In genomic region chr22:36201630-36202312, GRCh38 we compare ENCODE assay signal across 10 cellular contexts. TPM values are rescaled to one million over a fixed set of nuclear protein-coding genes. Genes with fewer than 3 reads are reported as not detected.
DNase-seq lines count a peak whose midpoint lies in the region; ATAC-seq and TF ChIP-seq lines count a peak whose summit lies in the region.
"Had no signal": no experiment of that assay in that cellular context is flagged by ENCODE, and none has a peak within 500 bp of the region (broad histone marks: within the 10 kb centered on the region; RNA-seq: fewer than 3 reads in every experiment).

TSS of gene APOL4 (minus strand) at chr22:36201809. CDS start at chr22:36201734, 75 bp downstream.

- peak within 1 kb of the TSS; percentile 34; the same call in 1 of the 2 replicates for H2AFZ ChIP-seq in GM23248

- intact Hi-C loops in heart right ventricle (cut with DNase I): loop anchor here in 2 of 10 donors (5.0 to 10.0 kb wide), 2 partner anchors 36 to 53 kb away; partner anchors contain the start of genes APOL1 (in 1 of the 2) and APOL2 (in 1 of the 2)

- in situ Hi-C loops in GM23248 (cut with MboI): no loop called here

- H3K4me1 ChIP-seq in GM23248 (ENCODE audit: insufficient read depth) (peaks cover 6% of the 10 kb centered on the region; the same call in 1 of the 2 replicates), heart right ventricle (peaks cover 7 to 59% (median 43%) of the 10 kb centered on the region in 9 donors)

- H3K27me3 ChIP-seq in GM23248 (replicated peaks; ENCODE audit: insufficient read depth): no peaks in the 10 kb centered on the region
- H3K27me3 ChIP-seq in heart right ventricle: no peaks in the 10 kb centered on the region

- H3K4me2 ChIP-seq in GM23248 (ENCODE audit: unreplicated experiment): no peak within 1 kb of the TSS

- no peaks in the 10 kb centered on the region for H3K79me2 ChIP-seq in GM23248 (ENCODE audit: insufficient read depth)

- H3K36me3 ChIP-seq in GM23248 (ENCODE audit: low read depth): no peaks in the 10 kb centered on the region
- H3K36me3 ChIP-seq in heart right ventricle: no peaks in the 10 kb centered on the region

- no peaks in the 10 kb centered on the region for H3K9me3 ChIP-seq in GM23248 (ENCODE audit: low read depth)
- H3K9me3 ChIP-seq in heart right ventricle: no peaks in the 10 kb centered on the region

- H3K4me3 ChIP-seq in GM23248 (no peak within 1 kb of the TSS), heart right ventricle (peak within 1 kb of the TSS in 8 of 10 donors; percentile 15 to 60 (median 41))

- H4K20me1 ChIP-seq in GM23248 (ENCODE audit: insufficient read depth): no peaks in the 10 kb centered on the region

- H3K27ac ChIP-seq in GM23248 (no peak within 1 kb of the TSS), heart right ventricle (peak within 1 kb of the TSS; percentile 49 to 92 (median 70))

- H3K9me2 ChIP-seq in GM23248 (ENCODE audit: insufficient read depth): no peaks in the 10 kb centered on the region

- no peaks in the 10 kb centered on the region for H3F3A ChIP-seq in GM23248 (ENCODE audit: insufficient read depth)

- TF ChIP-seq CTCF in heart right ventricle (IDR thresholded peaks at IDR 0.05): peak in 2 of 9 donors; percentile 10 to 34

- DNase-seq in GM23248 (peak; percentile 35), SHP77 treated with DMSO at 0.1 percent for 48 hours (lab: John Stamatoyannopoulos, UW) (peak; percentile 55), heart right ventricle (peak; percentile 81 to 92), retina (peak; percentile 15), SIG-M5 (lab: John Stamatoyannopoulos, UW) (no peak), activated gamma-delta T cell (lab: John Stamatoyannopoulos, UW) (no peak), iPS-NIHi11 (ENCODE audit: low spot score) (no peak)
- DNase-seq: activated CD4-positive, alpha-beta T cell treated with anti-CD3 and anti-CD28 coated beads for 1 hour had no signal

- 26 to 28% methylated on average over 12 to 13 of the region's 13 CpGs for WGBS in GM23248 (ENCODE audit: low coverage in 1 of 2, low lambda C conversion rate in 2 of 2, missing lambda C conversion rate in 2 of 2), 2 experiments
- WGBS in heart right ventricle, 2 donors: 23 to 27% methylated on average over 13 of the region's 13 CpGs

- no peak within 1 kb of the TSS for H3K9ac ChIP-seq in GM23248

- ATAC-seq in heart right ventricle: peak; percentile 75 to 95 (median 88)
- no peak for ATAC-seq in GM18907 (IDR thresholded peaks at IDR 0.05; ENCODE audit: unreplicated experiment)

RNA-seq across cellular contexts. Expression of gene APOL4, which starts in this region (rescaled TPM):
- not detected in 2 replicates for total RNA-seq in GM23248 (2014; rRNA removed; shearing (Covaris generic))
- polyA plus RNA-seq in GM23248 (2016; fragmentation: Nextera tagmentation; extraction: Ambion mirVana) (0.06 TPM in 1 of 2 replicates, not detected in the other), heart right ventricle (1 to 10 TPM; 3.6 to 4.2 TPM)
- 10 to 100 TPM in 2 of 10 donors, 1 to 10 TPM in 7, not detected in 1; 1.6 to 22.6 (median 4.9) TPM for total RNA-seq in heart right ventricle
- total RNA-seq: renal cortical epithelial cell had no signal

Comparison
In these comparisons a context has a peak if more than half of its experiments do, and no peak if none do; other contexts are left out.
1. Peak in DNase-seq in GM23248; RNA of the gene not detected or under 1 TPM.
2. DNase-seq: peak in SHP77 treated with DMSO at 0.1 percent for 48 hours (single experiment), heart right ventricle (2 of 2) and retina (single experiment); none in SIG-M5 (single experiment), activated gamma-delta T cell (single experiment) and iPS-NIHi11 (single experiment).